In genomic region chr14:96261053-96261452, GRCh38 we compare ENCODE assay signal across 2 cellular contexts.
TF ChIP-seq lines count a peak whose summit lies in the region.

No MANE protein-coding gene starts in this region.

TF ChIP-seq in A549, 52 proteins besides CTCF, POLR2A, EP300 and RAD21 (continued from another document):
- TF ChIP-seq POLR2AphosphoS2 (conservative IDR thresholded peaks at IDR 0.05; ENCODE audit: low read length): no peak
- no peak for TF ChIP-seq RFX5 (IDR thresholded peaks at IDR 0.05)
- TF ChIP-seq, protein P1, sequence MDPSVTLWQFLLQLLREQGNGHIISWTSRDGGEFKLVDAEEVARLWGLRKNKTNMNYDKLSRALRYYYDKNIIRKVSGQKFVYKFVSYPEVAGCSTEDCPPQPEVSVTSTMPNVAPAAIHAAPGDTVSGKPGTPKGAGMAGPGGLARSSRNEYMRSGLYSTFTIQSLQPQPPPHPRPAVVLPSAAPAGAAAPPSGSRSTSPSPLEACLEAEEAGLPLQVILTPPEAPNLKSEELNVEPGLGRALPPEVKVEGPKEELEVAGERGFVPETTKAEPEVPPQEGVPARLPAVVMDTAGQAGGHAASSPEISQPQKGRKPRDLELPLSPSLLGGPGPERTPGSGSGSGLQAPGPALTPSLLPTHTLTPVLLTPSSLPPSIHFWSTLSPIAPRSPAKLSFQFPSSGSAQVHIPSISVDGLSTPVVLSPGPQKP (IDR thresholded peaks at IDR 0.05; ENCODE audit: low read depth, low read length): no peak
- no peak for TF ChIP-seq CHD2 (IDR thresholded peaks at IDR 0.05; ENCODE audit: low read length, partially characterized antibody)
- TF ChIP-seq CBX2 (IDR thresholded peaks at IDR 0.05; ENCODE audit: borderline replicate concordance, low read depth): no peak
- no peak for TF ChIP-seq FOSL2 (IDR thresholded peaks at IDR 0.05)
- TF ChIP-seq FOSL2 (CRISPR knock-in tag; IDR thresholded peaks at IDR 0.05): no peak
- TF ChIP-seq NR3C1 (IDR thresholded peaks at IDR 0.05): no peak
- TF ChIP-seq CEBPB (IDR thresholded peaks at IDR 0.05): no peak
- no peak for TF ChIP-seq RARB (CRISPR knock-in tag; IDR thresholded peaks at IDR 0.05)
- no peak for TF ChIP-seq HOXA7 (CRISPR knock-in tag; IDR thresholded peaks at IDR 0.05)
- TF ChIP-seq JUNB (IDR thresholded peaks at IDR 0.05): no peak
- no peak for TF ChIP-seq JUN (IDR thresholded peaks at IDR 0.05)
- no peak for TF ChIP-seq FOXS1 (CRISPR knock-in tag; IDR thresholded peaks at IDR 0.05)
- no peak for TF ChIP-seq KDM5A (IDR thresholded peaks at IDR 0.05)
- no peak for TF ChIP-seq ESRRA (IDR thresholded peaks at IDR 0.05; ENCODE audit: borderline replicate concordance, low read length)

TF ChIP-seq in IMR-90, 13 proteins besides CTCF, POLR2A, EP300 and RAD21 (continued from another document):
- TF ChIP-seq, protein P2, sequence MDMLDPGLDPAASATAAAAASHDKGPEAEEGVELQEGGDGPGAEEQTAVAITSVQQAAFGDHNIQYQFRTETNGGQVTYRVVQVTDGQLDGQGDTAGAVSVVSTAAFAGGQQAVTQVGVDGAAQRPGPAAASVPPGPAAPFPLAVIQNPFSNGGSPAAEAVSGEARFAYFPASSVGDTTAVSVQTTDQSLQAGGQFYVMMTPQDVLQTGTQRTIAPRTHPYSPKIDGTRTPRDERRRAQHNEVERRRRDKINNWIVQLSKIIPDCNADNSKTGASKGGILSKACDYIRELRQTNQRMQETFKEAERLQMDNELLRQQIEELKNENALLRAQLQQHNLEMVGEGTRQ (IDR thresholded peaks at IDR 0.05; ENCODE audit: low read depth, low read length): no peak
- TF ChIP-seq BHLHE40 (IDR thresholded peaks at IDR 0.05; ENCODE audit: low read depth, low read length): no peak
- TF ChIP-seq, protein P1 (IDR thresholded peaks at IDR 0.05; ENCODE audit: borderline replicate concordance, low read depth, low read length): no peak
